Comparison of ENCODE assay signal across 8 cellular contexts in genomic region chr10:24465899-24466615, GRCh38.
DNase-seq lines count a peak whose midpoint lies in the region; ATAC-seq and TF ChIP-seq lines count a peak whose summit lies in the region.

No MANE protein-coding gene starts in this region.

- no peaks in the 10 kb centered on the region for H3K9me3 Mint-ChIP-seq in effector memory CD8-positive, alpha-beta T cell

- H3K4me1 ChIP-seq in BE2C = no peaks in the 10 kb centered on the region

- DNase-seq in activated naive CD4-positive, alpha-beta T cell treated with Interleukin-2 at 50 U/mL for 16 hours = peak; percentile 69
- DNase-seq in activated naive CD4-positive, alpha-beta T cell treated with anti-CD3 and anti-CD28 coated beads, Interleukin-2, amount 50 U/mL, for 16 hours = no peak
- DNase-seq in SW480 (ENCODE audit: low spot score) (peak; percentile 90), sciatic nerve (ENCODE audit: low spot score) (no peak), BE2C (no peak), D341Med (ENCODE audit: low spot score) (no peak)
- DNase-seq in effector memory CD8-positive, alpha-beta T cell = no peak

- H3K27ac Mint-ChIP-seq in effector memory CD8-positive, alpha-beta T cell = peak overlapping the region in 1 of 2 donors; percentile 26

- intact Hi-C loops in sciatic nerve (cut with DNase I) = no loop called here

- no peaks in the 10 kb centered on the region for H3K9me3 ChIP-seq in BE2C

- H3K36me3 ChIP-seq in BE2C = no peaks in the 10 kb centered on the region

- peaks cover 3 to 6% of the 10 kb centered on the region in 2 donors for H3K27me3 Mint-ChIP-seq in effector memory CD8-positive, alpha-beta T cell

- H3K36me3 Mint-ChIP-seq in effector memory CD8-positive, alpha-beta T cell (ENCODE audit: insufficient read depth) = no peaks in the 10 kb centered on the region

- H3K27me3 ChIP-seq in BE2C = no peaks in the 10 kb centered on the region

- ATAC-seq in HG02943 (IDR thresholded peaks at IDR 0.05; ENCODE audit: low read depth, unreplicated experiment) (peak; percentile 55), sciatic nerve (peak; percentile 41)
- ATAC-seq in effector memory CD8-positive, alpha-beta T cell (replicated peaks) = peak; percentile 59

- H3K4me3 ChIP-seq in BE2C (ENCODE audit: low read depth, low read length) = no peak overlapping the region

- no peak overlapping the region for H3K4me3 Mint-ChIP-seq in effector memory CD8-positive, alpha-beta T cell

- TF ChIP-seq CTCF in BE2C (IDR thresholded peaks at IDR 0.05; ENCODE audit: low read depth, low read length) = no peak

- H3K4me1 Mint-ChIP-seq in effector memory CD8-positive, alpha-beta T cell (ENCODE audit: low read depth in 2 of 2) = peaks cover 0 to 18% of the 10 kb centered on the region in 2 donors

Comparison
In these comparisons a context has a peak if more than half of its experiments do, and no peak if none do; other contexts are left out.
1. DNase-seq: peak in activated naive CD4-positive, alpha-beta T cell treated with Interleukin-2 at 50 U/mL for 16 hours (single experiment) and SW480 (single experiment); none in activated naive CD4-positive, alpha-beta T cell treated with anti-CD3 and anti-CD28 coated beads, Interleukin-2, amount 50 U/mL, for 16 hours (single experiment), effector memory CD8-positive, alpha-beta T cell (0 of 3), sciatic nerve (single experiment), BE2C (single experiment) and D341Med (single experiment).
2. Peak in every context shown above with its lines, with median percentiles within 50 percentile points of each other: ATAC-seq.